In genomic region chr5:119363936-119364335, GRCh38 we compare ENCODE assay signal across 12 cellular contexts.
DNase-seq lines count a peak whose midpoint lies in the region; ATAC-seq and TF ChIP-seq lines count a peak whose summit lies in the region.
"Had no signal": no experiment of that assay in that cellular context is flagged by ENCODE, and none has a peak within 500 bp of the region (broad histone marks: within the 10 kb centered on the region; RNA-seq: fewer than 3 reads in every experiment).

No MANE protein-coding gene starts in this region.

- no peaks in the 10 kb centered on the region for H3K27me3 ChIP-seq in GM06990 (replicated peaks; ENCODE audit: control insufficient read depth, insufficient read depth, low read length)
- H3K27me3 ChIP-seq: MG63, upper lobe of right lung had no signal

- H3K36me3 ChIP-seq in GM06990 (ENCODE audit: control insufficient read depth, insufficient read depth, low read length), result peaks cover 4% of the 10 kb centered on the region
- H3K36me3 ChIP-seq: MG63, upper lobe of right lung had no signal

- H3K9me3 Mint-ChIP-seq in effector memory CD8-positive, alpha-beta T cell, result no peaks in the 10 kb centered on the region

- in situ Hi-C loops in GM18951 (cut with MboI; ENCODE audit: low sequenced_read_pairs, unreplicated experiment), result no loop called here

- ATAC-seq in HG03045 (IDR thresholded peaks at IDR 0.05; ENCODE audit: unreplicated experiment) (peak; percentile 23), HG03097 (IDR thresholded peaks at IDR 0.05; ENCODE audit: low FRiP score, unreplicated experiment) (no peak)
- no peak for ATAC-seq in effector memory CD8-positive, alpha-beta T cell (replicated peaks)
- ATAC-seq: upper lobe of right lung had no signal

- TF ChIP-seq CTCF in GM06990 (IDR thresholded peaks at IDR 0.05; ENCODE audit: insufficient read depth, low read length, poor library complexity, severe bottlenecking), result no peak

- peak overlapping the region; percentile 90 to 97 for H3K27ac Mint-ChIP-seq in effector memory CD8-positive, alpha-beta T cell

- no peak overlapping the region for H3K4me3 ChIP-seq in GM06990 (replicated peaks; ENCODE audit: low read depth, low read length)
- H3K4me3 ChIP-seq: MG63, upper lobe of right lung had no signal

- peak overlapping the region in 1 of 2 donors; percentile 50 for H3K4me3 Mint-ChIP-seq in effector memory CD8-positive, alpha-beta T cell

- peak; percentile 17 for TF ChIP-seq POLR2A in GM18951 (IDR thresholded peaks at IDR 0.05; ENCODE audit: extremely low read depth, insufficient read depth, insufficient read length)

- H3K36me3 Mint-ChIP-seq in effector memory CD8-positive, alpha-beta T cell (ENCODE audit: insufficient read depth), result peaks cover 28% of the 10 kb centered on the region

- peak; percentile 52 for DNase-seq in GM06990 (ENCODE audit: extremely low read depth, insufficient read length)
- DNase-seq in effector memory CD8-positive, alpha-beta T cell, result no peak
- DNase-seq in DMS153 (lab: John Stamatoyannopoulos, UW), result no peak
- DNase-seq in NCI-H2081 treated with DMSO at 0.1 percent for 48 hours (lab: John Stamatoyannopoulos, UW), result no peak
- DNase-seq in NOMO-1 (lab: John Stamatoyannopoulos, UW; ENCODE audit: unreplicated experiment in 2 of 2), result no peak
- DNase-seq: GOT3, NCI-H510A treated with DMSO at 0.1 percent for 48 hours, upper lobe of right lung had no signal

- H3K27me3 Mint-ChIP-seq in effector memory CD8-positive, alpha-beta T cell, result no peaks in the 10 kb centered on the region

- peaks cover 79 to 96% of the 10 kb centered on the region in 2 donors for H3K4me1 Mint-ChIP-seq in effector memory CD8-positive, alpha-beta T cell (ENCODE audit: low read depth in 2 of 2)
